In the genomic region with DNA sequence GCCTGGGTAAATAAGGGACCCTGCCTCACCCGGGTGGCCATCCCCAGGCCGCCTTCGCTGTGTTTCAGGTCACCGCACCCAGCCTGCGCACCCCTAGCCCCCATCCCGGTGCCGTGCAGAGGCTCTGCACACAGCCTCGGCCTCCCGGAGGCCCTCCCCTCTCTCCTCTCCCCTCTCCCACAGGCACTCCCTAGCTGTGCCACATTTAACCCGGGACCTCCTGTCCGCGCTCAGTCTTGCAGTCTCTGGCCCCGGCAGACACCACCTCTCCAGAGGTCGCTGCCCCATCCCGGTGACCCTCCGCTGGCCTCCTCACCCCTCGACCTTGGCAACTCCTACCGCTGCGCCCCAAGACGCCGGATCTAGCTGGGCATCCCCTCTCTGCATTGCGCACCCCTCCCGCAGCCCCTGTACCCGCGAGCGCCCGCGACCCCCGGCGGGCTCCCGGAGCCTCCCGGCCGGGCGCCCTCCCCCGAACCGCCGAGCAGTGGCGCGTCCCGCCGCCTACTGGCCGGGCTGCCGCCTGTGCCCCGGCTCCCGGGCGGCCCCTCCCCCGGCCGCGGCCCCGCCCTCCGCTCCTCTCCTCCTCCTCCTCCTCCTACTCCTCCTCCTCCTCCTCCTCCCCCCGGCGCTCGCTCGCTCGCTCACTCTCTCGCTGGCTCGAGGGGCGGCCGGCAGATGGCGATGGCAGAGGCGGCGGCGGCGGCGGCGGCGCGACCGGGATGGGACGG, we compare ENCODE assay signal across 8 cellular contexts. TPM values are rescaled to one million over a fixed set of nuclear protein-coding genes. Genes with fewer than 3 reads are reported as not detected.
DNase-seq lines count a peak whose midpoint lies in the region; ATAC-seq and TF ChIP-seq lines count a peak whose summit lies in the region.
"Had no signal": no experiment of that assay in that cellular context is flagged by ENCODE, and none has a peak within 500 bp of the region (broad histone marks: within the 10 kb centered on the region; RNA-seq: fewer than 3 reads in every experiment).

A gene (plus strand): TSS at position 647 of the 731 bp plus-strand sequence.

- ATAC-seq in HG02642 (IDR thresholded peaks at IDR 0.05; ENCODE audit: poor library complexity, unreplicated experiment), result peak; percentile 56

- whole genome bisulfite sequencing in urinary bladder, result 2% methylated on average over 55 of the region's 71 CpGs

- no peak within 1 kb of the TSS; the same call in 1 of the 2 replicates for H3K4me3 ChIP-seq in GM12864 (ENCODE audit: low read depth, low read length)
- peak within 1 kb of the TSS; percentile 56 for H3K4me3 ChIP-seq in urinary bladder (ENCODE audit: low read depth, low read length)

- TF ChIP-seq CTCF in GM12864 (IDR thresholded peaks at IDR 0.05; ENCODE audit: low read depth, low read length, missing control alignments) (peak; percentile 27), neural crest cell (conservative IDR thresholded peaks at IDR 0.05) (peak; percentile 73)

- H3K36me3 ChIP-seq in urinary bladder (ENCODE audit: insufficient read depth), result no peaks in the 10 kb centered on the region

- no peaks in the 10 kb centered on the region for H3K4me1 ChIP-seq in urinary bladder (ENCODE audit: insufficient read depth)

- no peak within 1 kb of the TSS for H3K27ac Mint-ChIP-seq in activated T-cell treated with anti-CD3 and anti-CD28 coated beads, Interleukin-2, amount 50 U/mL, for 24 hours
- no peak within 1 kb of the TSS for H3K27ac Mint-ChIP-seq in neural crest cell (ENCODE audit: unreplicated experiment)

- H3K4me3 Mint-ChIP-seq in activated T-cell treated with anti-CD3 and anti-CD28 coated beads, Interleukin-2, amount 50 U/mL, for 24 hours, result no peak within 1 kb of the TSS
- peak within 1 kb of the TSS; percentile 85 for H3K4me3 Mint-ChIP-seq in neural crest cell

- no peaks in the 10 kb centered on the region for H3K9me3 Mint-ChIP-seq in activated T-cell treated with anti-CD3 and anti-CD28 coated beads, Interleukin-2, amount 50 U/mL, for 24 hours
- no peaks in the 10 kb centered on the region for H3K9me3 Mint-ChIP-seq in neural crest cell

- no peaks in the 10 kb centered on the region for H3K36me3 Mint-ChIP-seq in activated T-cell treated with anti-CD3 and anti-CD28 coated beads, Interleukin-2, amount 50 U/mL, for 24 hours (ENCODE audit: low read depth)
- H3K36me3 Mint-ChIP-seq in neural crest cell (ENCODE audit: low read depth), result no peaks in the 10 kb centered on the region

- DNase-seq in GM12864 (ENCODE audit: low read depth), result peak; percentile 18
- peak; percentile 67 for DNase-seq in NCI-H226
- DNase-seq in activated T-cell treated with anti-CD3 and anti-CD28 coated beads, Interleukin-2, amount 50 U/mL, for 24 hours, result peak; percentile 58
- DNase-seq in fibroblast of the conjunctiva (ENCODE audit: low read depth), result peak; percentile 22
- peak; percentile 69 for DNase-seq in neural crest cell (ENCODE audit: low read depth, low spot score)

- H3K27me3 Mint-ChIP-seq in activated T-cell treated with anti-CD3 and anti-CD28 coated beads, Interleukin-2, amount 50 U/mL, for 24 hours, result peaks cover 81% of the 10 kb centered on the region
- peaks cover 82% of the 10 kb centered on the region for H3K27me3 Mint-ChIP-seq in neural crest cell (ENCODE audit: low read depth)

- H3K4me1 Mint-ChIP-seq in activated T-cell treated with anti-CD3 and anti-CD28 coated beads, Interleukin-2, amount 50 U/mL, for 24 hours (ENCODE audit: low read depth), result peaks cover 8% of the 10 kb centered on the region
- peaks cover 40% of the 10 kb centered on the region for H3K4me1 Mint-ChIP-seq in neural crest cell

- H3K27ac ChIP-seq in urinary bladder (ENCODE audit: low read depth), result no peak within 1 kb of the TSS
- H3K27ac ChIP-seq: epithelial cell of prostate had no signal

RNA-seq across cellular contexts. Expression of the gene that starts here (rescaled TPM):
- total RNA-seq in neural crest cell, result 9.6 and 13.1 TPM in 2 replicates
- 4.4 TPM for total RNA-seq in urinary bladder
- 1.0 TPM for polyA plus RNA-seq in urinary bladder

Comparison
In these comparisons a context has a peak if more than half of its experiments do, and no peak if none do; other contexts are left out.
1. DNase-seq: peak in every context shown above with its lines; median percentile 69 in neural crest cell; 67 in NCI-H226; 58 in activated T-cell treated with anti-CD3 and anti-CD28 coated beads, Interleukin-2, amount 50 U/mL, for 24 hours; 22 in fibroblast of the conjunctiva; 18 in GM12864.